ENCODE assay signal across 1 cellular context in genomic region chrX:153780678-153781427, GRCh38.
TF ChIP-seq lines count a peak whose summit lies in the region.

A gene with protein sequence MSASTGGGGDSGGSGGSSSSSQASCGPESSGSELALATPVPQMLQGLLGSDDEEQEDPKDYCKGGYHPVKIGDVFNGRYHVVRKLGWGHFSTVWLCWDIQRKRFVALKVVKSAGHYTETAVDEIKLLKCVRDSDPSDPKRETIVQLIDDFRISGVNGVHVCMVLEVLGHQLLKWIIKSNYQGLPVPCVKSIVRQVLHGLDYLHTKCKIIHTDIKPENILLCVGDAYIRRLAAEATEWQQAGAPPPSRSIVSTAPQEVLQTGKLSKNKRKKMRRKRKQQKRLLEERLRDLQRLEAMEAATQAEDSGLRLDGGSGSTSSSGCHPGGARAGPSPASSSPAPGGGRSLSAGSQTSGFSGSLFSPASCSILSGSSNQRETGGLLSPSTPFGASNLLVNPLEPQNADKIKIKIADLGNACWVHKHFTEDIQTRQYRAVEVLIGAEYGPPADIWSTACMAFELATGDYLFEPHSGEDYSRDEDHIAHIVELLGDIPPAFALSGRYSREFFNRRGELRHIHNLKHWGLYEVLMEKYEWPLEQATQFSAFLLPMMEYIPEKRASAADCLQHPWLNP (plus strand): TSS chrX:153781041. CDS start chrX:153781087, 46 bp downstream.

TF ChIP-seq in HEK293, 187 proteins besides CTCF, POLR2A, EP300 and RAD21 (continued from another document):
- TF ChIP-seq, protein P1, sequence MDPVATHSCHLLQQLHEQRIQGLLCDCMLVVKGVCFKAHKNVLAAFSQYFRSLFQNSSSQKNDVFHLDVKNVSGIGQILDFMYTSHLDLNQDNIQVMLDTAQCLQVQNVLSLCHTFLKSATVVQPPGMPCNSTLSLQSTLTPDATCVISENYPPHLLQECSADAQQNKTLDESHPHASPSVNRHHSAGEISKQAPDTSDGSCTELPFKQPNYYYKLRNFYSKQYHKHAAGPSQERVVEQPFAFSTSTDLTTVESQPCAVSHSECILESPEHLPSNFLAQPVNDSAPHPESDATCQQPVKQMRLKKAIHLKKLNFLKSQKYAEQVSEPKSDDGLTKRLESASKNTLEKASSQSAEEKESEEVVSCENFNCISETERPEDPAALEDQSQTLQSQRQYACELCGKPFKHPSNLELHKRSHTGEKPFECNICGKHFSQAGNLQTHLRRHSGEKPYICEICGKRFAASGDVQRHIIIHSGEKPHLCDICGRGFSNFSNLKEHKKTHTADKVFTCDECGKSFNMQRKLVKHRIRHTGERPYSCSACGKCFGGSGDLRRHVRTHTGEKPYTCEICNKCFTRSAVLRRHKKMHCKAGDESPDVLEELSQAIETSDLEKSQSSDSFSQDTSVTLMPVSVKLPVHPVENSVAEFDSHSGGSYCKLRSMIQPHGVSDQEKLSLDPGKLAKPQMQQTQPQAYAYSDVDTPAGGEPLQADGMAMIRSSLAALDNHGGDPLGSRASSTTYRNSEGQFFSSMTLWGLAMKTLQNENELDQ (tag by site-specific recombination; IDR thresholded peaks at IDR 0.05; ENCODE audit: low read depth): no peak
- TF ChIP-seq ZNF530 (tag by site-specific recombination; IDR thresholded peaks at IDR 0.05; ENCODE audit: low read depth) (no peak), ZNF449 (tag by site-specific recombination; IDR thresholded peaks at IDR 0.05) (peak; percentile 77; the same call in 1 of the 2 replicates), ZIC2 (tag by site-specific recombination; IDR thresholded peaks at IDR 0.05) (peak; percentile 30; the same call in 1 of the 2 replicates), ZSCAN23 (tag by site-specific recombination; IDR thresholded peaks at IDR 0.05) (no peak), GLIS1 (tag by site-specific recombination; IDR thresholded peaks at IDR 0.05) (peak; percentile 62), ZNF776 (tag by site-specific recombination; IDR thresholded peaks at IDR 0.05; ENCODE audit: borderline replicate concordance) (no peak), ZNF324 (tag by site-specific recombination; IDR thresholded peaks at IDR 0.05) (no peak), KLF9 (tag by site-specific recombination; IDR thresholded peaks at IDR 0.05; ENCODE audit: low read depth) (no peak), TCF7L2 (IDR thresholded peaks at IDR 0.05; ENCODE audit: borderline replicate concordance, low read depth, low read length) (no peak)
